In the genomic region with DNA sequence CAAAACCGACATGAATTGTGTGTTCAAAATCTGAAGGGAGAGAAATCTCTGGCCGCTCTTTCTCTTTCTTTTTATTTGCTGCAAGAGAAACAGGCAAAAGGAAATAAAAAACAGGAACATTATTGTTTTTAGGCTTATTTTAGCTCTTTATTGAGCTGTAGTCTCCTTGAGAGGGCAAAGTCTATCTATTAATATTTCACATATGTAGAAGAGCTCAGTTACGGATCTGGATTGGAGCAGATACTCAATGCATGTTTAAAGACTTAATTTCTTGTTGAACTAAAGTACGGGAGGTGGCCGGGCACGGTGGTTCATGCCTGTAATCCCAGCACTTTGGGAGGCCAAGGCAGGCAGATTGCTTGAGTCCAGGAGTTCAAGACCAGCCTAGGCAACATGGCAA, we compare ENCODE assay signal across 14 cellular contexts.
DNase-seq lines count a peak whose midpoint lies in the region; ATAC-seq, FAIRE-seq and TF ChIP-seq lines count a peak whose summit lies in the region.
"Had no signal": no experiment of that assay in that cellular context is flagged by ENCODE, and none has a peak within 500 bp of the region (broad histone marks: within the 10 kb centered on the region; RNA-seq: fewer than 3 reads in every experiment).

No MANE protein-coding gene starts in this region.

- TF ChIP-seq EP300 in HepG2 (IDR thresholded peaks at IDR 0.05; ENCODE audit: low read depth in 2 of 2, low read length in 2 of 2), result no peak
- TF ChIP-seq EP300 in HepG2 (CRISPR knock-in tag; IDR thresholded peaks at IDR 0.05; ENCODE audit: borderline replicate concordance), result no peak

- H3K4me1 ChIP-seq in HepG2 (ENCODE audit: insufficient read depth, low read length), result no peaks in the 10 kb centered on the region
- no peaks in the 10 kb centered on the region for H3K4me1 ChIP-seq in right lobe of liver

- peaks cover 57% of the 10 kb centered on the region for H3K36me3 Mint-ChIP-seq in WTC11
- H3K36me3 Mint-ChIP-seq in mesothelial cell of epicardium, result peaks cover 33% of the 10 kb centered on the region
- peaks cover 23% of the 10 kb centered on the region for H3K36me3 Mint-ChIP-seq in type B pancreatic cell

- no peaks in the 10 kb centered on the region for H3K4me1 Mint-ChIP-seq in WTC11
- peaks cover 26% of the 10 kb centered on the region for H3K4me1 Mint-ChIP-seq in mesothelial cell of epicardium
- peaks cover 8% of the 10 kb centered on the region for H3K4me1 Mint-ChIP-seq in type B pancreatic cell (ENCODE audit: unreplicated experiment)
- H3K4me1 Mint-ChIP-seq: CD4-positive, CD25-positive, alpha-beta regulatory T cell had no signal

- H3K27ac Mint-ChIP-seq in WTC11 (peak overlapping the region; percentile 24), mesothelial cell of epicardium (peak overlapping the region; percentile 5), type B pancreatic cell (peak overlapping the region; percentile 93)
- H3K27ac Mint-ChIP-seq: CD4-positive, CD25-positive, alpha-beta regulatory T cell had no signal

- H3K27me3 Mint-ChIP-seq in WTC11 (ENCODE audit: low read depth) (no peaks in the 10 kb centered on the region), mesothelial cell of epicardium (ENCODE audit: low read depth) (no peaks in the 10 kb centered on the region), type B pancreatic cell (no peaks in the 10 kb centered on the region)
- H3K27me3 Mint-ChIP-seq: CD4-positive, CD25-positive, alpha-beta regulatory T cell had no signal

- POLR2A ChIA-PET in HepG2 (lab: Yijun Ruan, JAX) (no interaction called here), WTC11 (lab: Charles Lee) (no interaction called here)

- DNase-seq in HepG2 (ENCODE audit: low spot score) (no peak), right lobe of liver (no peak), WTC11 (ENCODE audit: low spot score) (no peak), mesothelial cell of epicardium (ENCODE audit: low spot score in 2 of 2, unreplicated experiment in 2 of 2) (no peak), type B pancreatic cell (ENCODE audit: extremely low spot score, unreplicated experiment) (no peak), mesenteric fat pad (ENCODE audit: low spot score) (no peak), H4 (ENCODE audit: low spot score) (no peak)
- DNase-seq: ACHN; CD4-positive, CD25-positive, alpha-beta regulatory T cell; DMS53; H7 had no signal

- TF ChIP-seq CTCF in HepG2 (CRISPR knock-in tag; IDR thresholded peaks at IDR 0.05) (no peak), right lobe of liver (IDR thresholded peaks at IDR 0.05) (no peak), WTC11 (IDR thresholded peaks at IDR 0.05) (no peak), mesothelial cell of epicardium (IDR thresholded peaks at IDR 0.05; ENCODE audit: unreplicated experiment) (no peak), type B pancreatic cell (conservative IDR thresholded peaks at IDR 0.05) (no peak)

- no peak overlapping the region for H2AFZ ChIP-seq in HepG2 (ENCODE audit: low read length)

- no peaks in the 10 kb centered on the region for H3K9me3 ChIP-seq in HepG2 (ENCODE audit: low read length)
- no peaks in the 10 kb centered on the region for H3K9me3 ChIP-seq in right lobe of liver
- H3K9me3 ChIP-seq: BLaER1 treated with 17β-estradiol and CSF1 and Interleukin-3, amounts not matched to agents 10 nM and 100 nM had no signal

- no peaks in the 10 kb centered on the region for H4K20me1 ChIP-seq in HepG2 (ENCODE audit: insufficient read depth, low read length)

- no peak for FAIRE-seq in HepG2 (lab: Jason Lieb, UNC)
- FAIRE-seq: HTR-8/SVneo had no signal

- CTCF ChIA-PET in HepG2 (lab: Yijun Ruan, JAX; ENCODE audit: low intra/inter-chr PET ratio, low total read pairs), result no interaction called here
- CTCF ChIA-PET in WTC11 (lab: Charles Lee), result interaction anchor here (0.8 kb wide), 1 partner anchor 333 kb away, joined by 4 read pairs; no protein-coding TSS in a partner anchor

- no peak overlapping the region for H3K4me3 Mint-ChIP-seq in WTC11
- H3K4me3 Mint-ChIP-seq in mesothelial cell of epicardium, result no peak overlapping the region
- H3K4me3 Mint-ChIP-seq in type B pancreatic cell, result peak overlapping the region; percentile 39
- H3K4me3 Mint-ChIP-seq: CD4-positive, CD25-positive, alpha-beta regulatory T cell had no signal

- in situ Hi-C loops in HepG2 (cut with HindIII; ENCODE audit: extremely low pct_ligation_motif_present, low pct_unique_long_range_greater_than_20kb), result no loop called here

- intact Hi-C loops in HepG2 (cut with micrococcal nuclease; ENCODE audit: unreplicated experiment) (loop anchor here (5.0 to 10.0 kb wide), 2 partner anchors 185 to 1347 kb away; no protein-coding TSS in a partner anchor), right lobe of liver (cut with DNase I) (no loop called here)

- H3K36me3 ChIP-seq in HepG2 (replicated peaks in 1 of 2; ENCODE audit: control insufficient read depth in 1 of 2, insufficient read depth in 2 of 2, low read length in 2 of 2) (no peaks in the 10 kb centered on the region), right lobe of liver (peaks cover 0 to 2% (median 0%) of the 10 kb centered on the region in 4 donors)

- no peak overlapping the region for H3K27ac ChIP-seq in HepG2 (ENCODE audit: extremely low read length, insufficient read depth, low read length)
- no peak overlapping the region for H3K27ac ChIP-seq in right lobe of liver
- H3K27ac ChIP-seq: BLaER1 treated with 17β-estradiol and CSF1 and Interleukin-3, amounts not matched to agents 10 nM and 100 nM had no signal

- H3K27me3 ChIP-seq in HepG2 (ENCODE audit: control insufficient read depth in 1 of 2, insufficient read depth in 2 of 2, low read length in 2 of 2) (no peaks in the 10 kb centered on the region), right lobe of liver (no peaks in the 10 kb centered on the region)
- H3K27me3 ChIP-seq: BLaER1 treated with 17β-estradiol and CSF1 and Interleukin-3, amounts not matched to agents 10 nM and 100 nM had no signal

- H3K9ac ChIP-seq in HepG2 (ENCODE audit: insufficient read depth, low read depth, low read length), result no peak overlapping the region
- H3K9ac ChIP-seq: BLaER1 treated with 17β-estradiol and CSF1 and Interleukin-3, amounts not matched to agents 10 nM and 100 nM had no signal

- ATAC-seq in HepG2, result peak; percentile 48; the same call in 1 of the 3 replicates
- no peak for ATAC-seq in right lobe of liver
- no peak for ATAC-seq in WTC11
- ATAC-seq in HG02623 (IDR thresholded peaks at IDR 0.05; ENCODE audit: unreplicated experiment), result no peak

- TF ChIP-seq POLR2A in HepG2 (IDR thresholded peaks at IDR 0.05; ENCODE audit: insufficient read depth in 1 of 2, low read depth in 2 of 2, low read length in 2 of 2) (no peak), right lobe of liver (IDR thresholded peaks at IDR 0.05) (no peak)

- no peak for TF ChIP-seq RAD21 in HepG2 (CRISPR knock-in tag; IDR thresholded peaks at IDR 0.05)

- no peak overlapping the region for H3K4me2 ChIP-seq in HepG2 (ENCODE audit: low read depth, low read length)
- H3K4me2 ChIP-seq: BLaER1 treated with 17β-estradiol and CSF1 and Interleukin-3, amounts not matched to agents 10 nM and 100 nM had no signal

- H3K4me3 ChIP-seq in HepG2 (replicated peaks in 1 of 3; ENCODE audit: insufficient read depth in 1 of 3, low read depth in 2 of 3, low read length in 3 of 3), result no peak overlapping the region
- H3K4me3 ChIP-seq in right lobe of liver, result no peak overlapping the region
- H3K4me3 ChIP-seq: BLaER1 treated with 17β-estradiol and CSF1 and Interleukin-3, amounts not matched to agents 10 nM and 100 nM had no signal

- WGBS in HepG2 (ENCODE audit: low lambda C conversion rate), result 68% methylated on average over 6 of the region's 6 CpGs
- WGBS in right lobe of liver (ENCODE audit: insufficient coverage, low coverage, low lambda C conversion rate, missing lambda C conversion rate), result 89% methylated on average over 6 of the region's 6 CpGs

- H3K9me3 Mint-ChIP-seq in WTC11 (no peaks in the 10 kb centered on the region), mesothelial cell of epicardium (peaks cover 4% of the 10 kb centered on the region), type B pancreatic cell (no peaks in the 10 kb centered on the region)
- H3K9me3 Mint-ChIP-seq: CD4-positive, CD25-positive, alpha-beta regulatory T cell had no signal

- no TSS peak for BruUV-seq in HepG2 (replicated peaks; lab: Mats Ljungman, UMichigan)

- H3K79me2 ChIP-seq in HepG2 (ENCODE audit: insufficient read depth, low read length), result no peaks in the 10 kb centered on the region

TF ChIP-seq in HepG2, 621 proteins besides CTCF, POLR2A, EP300 and RAD21:
- TF ChIP-seq, protein P1, sequence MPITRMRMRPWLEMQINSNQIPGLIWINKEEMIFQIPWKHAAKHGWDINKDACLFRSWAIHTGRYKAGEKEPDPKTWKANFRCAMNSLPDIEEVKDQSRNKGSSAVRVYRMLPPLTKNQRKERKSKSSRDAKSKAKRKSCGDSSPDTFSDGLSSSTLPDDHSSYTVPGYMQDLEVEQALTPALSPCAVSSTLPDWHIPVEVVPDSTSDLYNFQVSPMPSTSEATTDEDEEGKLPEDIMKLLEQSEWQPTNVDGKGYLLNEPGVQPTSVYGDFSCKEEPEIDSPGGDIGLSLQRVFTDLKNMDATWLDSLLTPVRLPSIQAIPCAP (CRISPR knock-in tag; IDR thresholded peaks at IDR 0.05; ENCODE audit: low read depth), result no peak
TF ChIP-seq in HepG2: peak in this region for 0.

TF ChIP-seq in WTC11, 78 proteins besides CTCF, POLR2A, EP300 and RAD21 (continues in another document):
- TF ChIP-seq ERG (CRISPR knock-in tag; IDR thresholded peaks at IDR 0.05), result no peak
- no peak for TF ChIP-seq HMGXB4 (CRISPR knock-in tag; IDR thresholded peaks at IDR 0.05)

Comparison
In these comparisons a context has a peak if more than half of its experiments do, and no peak if none do; other contexts are left out.
1. H3K27ac Mint-ChIP-seq: peak in every context shown above with its lines; median percentile 93 in type B pancreatic cell; 24 in WTC11; 5 in mesothelial cell of epicardium.